In genomic region chr7:130872341-130872740, GRCh38 we compare ENCODE assay signal across 17 cellular contexts.
DNase-seq lines count a peak whose midpoint lies in the region; ATAC-seq, FAIRE-seq and TF ChIP-seq lines count a peak whose summit lies in the region.
"Had no signal": no experiment of that assay in that cellular context is flagged by ENCODE, and none has a peak within 500 bp of the region (broad histone marks: within the 10 kb centered on the region; RNA-seq: fewer than 3 reads in every experiment).

No MANE protein-coding gene starts in this region.

- H3K9me3 ChIP-seq in HepG2 (ENCODE audit: low read length) (no peaks in the 10 kb centered on the region), right lobe of liver (no peaks in the 10 kb centered on the region), astrocyte (ENCODE audit: insufficient read depth, low read depth, low read length) (no peaks in the 10 kb centered on the region), right cardiac atrium (ENCODE audit: control insufficient read depth, low read length) (no peaks in the 10 kb centered on the region)
- H3K9me3 ChIP-seq: left lung, Peyer's patch, sigmoid colon had no signal

- H4K20me1 ChIP-seq in HepG2 (ENCODE audit: insufficient read depth, low read length) = peaks cover 7% of the 10 kb centered on the region; the same call in 1 of the 2 replicates
- peaks cover 71% of the 10 kb centered on the region for H4K20me1 ChIP-seq in astrocyte (ENCODE audit: insufficient read depth, low read length)

- peak overlapping the region; percentile 55 for H3K4me3 Mint-ChIP-seq in astrocyte (ENCODE audit: unreplicated experiment)

- H3K4me1 ChIP-seq in HepG2 (ENCODE audit: insufficient read depth, low read length) (peaks cover 29% of the 10 kb centered on the region), right lobe of liver (no peaks in the 10 kb centered on the region), astrocyte (ENCODE audit: insufficient read depth, low read length) (no peaks in the 10 kb centered on the region), right cardiac atrium (ENCODE audit: control insufficient read depth, insufficient read depth, low read length) (peaks cover 2% of the 10 kb centered on the region)
- H3K4me1 ChIP-seq: Peyer's patch had no signal

- peaks cover 1% of the 10 kb centered on the region for H3K9me3 Mint-ChIP-seq in astrocyte (ENCODE audit: unreplicated experiment)

- H3K36me3 Mint-ChIP-seq in astrocyte (ENCODE audit: low read depth, unreplicated experiment) = peaks cover 28% of the 10 kb centered on the region

- POLR2A ChIA-PET in HepG2 (lab: Yijun Ruan, JAX) = no interaction called here

- no peak for ATAC-seq in HepG2
- no peak for ATAC-seq in right lobe of liver
- no peak for ATAC-seq in GM21423 (IDR thresholded peaks at IDR 0.05; ENCODE audit: unreplicated experiment)
- no peak for ATAC-seq in right cardiac atrium
- ATAC-seq: left lung had no signal

- H3K27ac ChIP-seq in HepG2 (ENCODE audit: extremely low read length, insufficient read depth, low read length) (no peak overlapping the region), right lobe of liver (no peak overlapping the region), astrocyte (ENCODE audit: low read depth, low read length) (no peak overlapping the region), right cardiac atrium (ENCODE audit: low read length) (no peak overlapping the region)
- H3K27ac ChIP-seq: left lung, Peyer's patch, sigmoid colon had no signal

- H3K27me3 Mint-ChIP-seq in astrocyte (ENCODE audit: low read depth, unreplicated experiment) = no peaks in the 10 kb centered on the region

- no peak for TF ChIP-seq POLR2A in HepG2 (IDR thresholded peaks at IDR 0.05; ENCODE audit: insufficient read depth in 1 of 2, low read depth in 2 of 2, low read length in 2 of 2)
- TF ChIP-seq POLR2A in right lobe of liver (IDR thresholded peaks at IDR 0.05) = no peak

- CTCF ChIA-PET in HepG2 (lab: Yijun Ruan, JAX; ENCODE audit: low intra/inter-chr PET ratio, low total read pairs) = no interaction called here

- H3K4me2 ChIP-seq in HepG2 (ENCODE audit: low read depth, low read length) = no peak overlapping the region
- no peak overlapping the region for H3K4me2 ChIP-seq in astrocyte (ENCODE audit: low read length)

- in situ Hi-C loops in HepG2 (cut with HindIII; ENCODE audit: extremely low pct_ligation_motif_present, low pct_unique_long_range_greater_than_20kb) = no loop called here

- 97% methylated on average over 6 of the region's 6 CpGs for WGBS in HepG2 (ENCODE audit: low lambda C conversion rate)
- WGBS in right lobe of liver (ENCODE audit: insufficient coverage, low coverage, low lambda C conversion rate, missing lambda C conversion rate) = 91% methylated on average over 6 of the region's 6 CpGs
- 85% methylated on average over 6 of the region's 6 CpGs for WGBS in right cardiac atrium

- H3K9ac ChIP-seq in HepG2 (ENCODE audit: insufficient read depth, low read depth, low read length) = no peak overlapping the region
- H3K9ac ChIP-seq in astrocyte (ENCODE audit: low read length) = no peak overlapping the region

- H3K4me1 Mint-ChIP-seq in astrocyte (ENCODE audit: low read depth, unreplicated experiment) = peaks cover 30% of the 10 kb centered on the region

- FAIRE-seq in HepG2 (lab: Jason Lieb, UNC) (no peak), astrocyte (lab: Jason Lieb, UNC) (no peak)
- FAIRE-seq: D721Med had no signal

- BruUV-seq in HepG2 (replicated peaks; lab: Mats Ljungman, UMichigan) = no TSS peak

- no peak for DNase-seq in HepG2 (ENCODE audit: low spot score)
- DNase-seq in right lobe of liver = no peak
- DNase-seq in astrocyte (ENCODE audit: low read depth) = no peak
- no peak for DNase-seq in NCI-H2029 treated with DMSO at 0.1 percent for 48 hours (lab: John Stamatoyannopoulos, UW)
- DNase-seq in right cardiac atrium = no peak
- DNase-seq: activated naive CD4-positive, alpha-beta T cell treated with Interleukin-2 at 50 U/mL for 16 hours; GOT3; Kasumi-1; left lung; NCI-H1105 treated with DMSO at 0.1 percent for 48 hours; Peyer's patch; sigmoid colon; stimulated activated CD4-positive, alpha-beta T cell treated with anti-CD3 and anti-CD28 coated beads, Interleukin-1b, Interleukin-23, amount 100 ng/mL, for 48 hours; SW 1271 had no signal

- no peak overlapping the region for H3K4me3 ChIP-seq in HepG2 (replicated peaks in 1 of 3; ENCODE audit: insufficient read depth in 1 of 3, low read depth in 2 of 3, low read length in 3 of 3)
- no peak overlapping the region for H3K4me3 ChIP-seq in right lobe of liver
- no peak overlapping the region for H3K4me3 ChIP-seq in astrocyte (ENCODE audit: insufficient read depth, low read depth, low read length)
- H3K4me3 ChIP-seq in right cardiac atrium (ENCODE audit: low read length) = no peak overlapping the region
- H3K4me3 ChIP-seq: left lung, Peyer's patch, sigmoid colon had no signal

- TF ChIP-seq CTCF in HepG2 (CRISPR knock-in tag; IDR thresholded peaks at IDR 0.05) (no peak), right lobe of liver (IDR thresholded peaks at IDR 0.05) (no peak), astrocyte (IDR thresholded peaks at IDR 0.05; ENCODE audit: insufficient read depth, low read depth, low read length) (no peak)

- TF ChIP-seq RAD21 in HepG2 (CRISPR knock-in tag; IDR thresholded peaks at IDR 0.05) = no peak

- H2AFZ ChIP-seq in HepG2 (ENCODE audit: low read length) (no peak overlapping the region), astrocyte (ENCODE audit: low read depth, low read length) (no peak overlapping the region)

- H3K79me2 ChIP-seq in HepG2 (ENCODE audit: insufficient read depth, low read length) (no peaks in the 10 kb centered on the region), astrocyte (ENCODE audit: insufficient read depth, low read length) (peaks cover 52% of the 10 kb centered on the region)

- no peaks in the 10 kb centered on the region for H3K27me3 ChIP-seq in HepG2 (ENCODE audit: control insufficient read depth in 1 of 2, insufficient read depth in 2 of 2, low read length in 2 of 2)
- H3K27me3 ChIP-seq in right lobe of liver = no peaks in the 10 kb centered on the region
- no peaks in the 10 kb centered on the region for H3K27me3 ChIP-seq in astrocyte (ENCODE audit: insufficient read depth, low read length)
- H3K27me3 ChIP-seq in right cardiac atrium (ENCODE audit: control insufficient read depth, insufficient read depth) = no peaks in the 10 kb centered on the region
- H3K27me3 ChIP-seq: left lung, Peyer's patch, sigmoid colon had no signal

- TF ChIP-seq EP300 in HepG2 (IDR thresholded peaks at IDR 0.05; ENCODE audit: low read depth in 2 of 2, low read length in 2 of 2) = no peak
- no peak for TF ChIP-seq EP300 in HepG2 (CRISPR knock-in tag; IDR thresholded peaks at IDR 0.05; ENCODE audit: borderline replicate concordance)

- intact Hi-C loops in HepG2 (cut with micrococcal nuclease; ENCODE audit: unreplicated experiment) = no loop called here
- intact Hi-C loops in right lobe of liver (cut with DNase I) = no loop called here
- intact Hi-C loops in right cardiac atrium (cut with DNase I) = no loop called here

- H3K36me3 ChIP-seq in HepG2 (replicated peaks in 1 of 2; ENCODE audit: control insufficient read depth in 1 of 2, insufficient read depth in 2 of 2, low read length in 2 of 2) (peaks cover 1 to 16% of the 10 kb centered on the region in 2 experiments; a peak in 2 of 5 replicates), right lobe of liver (peaks cover 0 to 25% (median 11%) of the 10 kb centered on the region in 4 donors), astrocyte (ENCODE audit: insufficient read depth, low read length) (peaks cover 64% of the 10 kb centered on the region)

- peak overlapping the region; percentile 77 for H3K27ac Mint-ChIP-seq in astrocyte (ENCODE audit: unreplicated experiment)

TF ChIP-seq in HepG2, 621 proteins besides CTCF, POLR2A, EP300 and RAD21:
- TF ChIP-seq POLR2G (IDR thresholded peaks at IDR 0.05; ENCODE audit: low read depth, low read length) (peak; percentile 53), HMGA1 (CRISPR knock-in tag; conservative IDR thresholded peaks at IDR 0.05) (no peak), SATB2 (CRISPR knock-in tag; IDR thresholded peaks at IDR 0.05) (no peak)

TF ChIP-seq in PFSK-1, 5 proteins besides CTCF, POLR2A, EP300 and RAD21:
- TF ChIP-seq REST (IDR thresholded peaks at IDR 0.05; ENCODE audit: insufficient read depth in 1 of 2, low read depth in 2 of 2, low read length in 2 of 2) (no peak), POLR2AphosphoS5 (IDR thresholded peaks at IDR 0.05; ENCODE audit: low read depth, low read length) (peak; percentile 21; the same call in 1 of the 2 replicates)
